In genomic region chr17:69565447-69565846, GRCh38 we compare ENCODE assay signal across 24 cellular contexts.
"Had no signal": no experiment of that assay in that cellular context is flagged by ENCODE, and none has a peak within 500 bp of the region (broad histone marks: within the 10 kb centered on the region; RNA-seq: fewer than 3 reads in every experiment).

No MANE protein-coding gene starts in this region.

- H3K36me3 ChIP-seq: colonic mucosa, esophagus muscularis mucosa, esophagus squamous epithelium, gastrocnemius medialis, gastroesophageal sphincter, heart left ventricle, heart right ventricle had no signal

- H3K27me3 ChIP-seq: colonic mucosa, dorsolateral prefrontal cortex, esophagus muscularis mucosa, esophagus squamous epithelium, foreskin keratinocyte, gastrocnemius medialis, gastroesophageal sphincter, heart left ventricle, heart right ventricle had no signal

- H3K27ac Mint-ChIP-seq: dendritic cell treated with granulocyte-macrophage colony-stimulating factor and Interleukin-4, amounts not matched to agents 40 ng/mL and 50 ng/mL, for 4 days; effector memory CD8-positive, alpha-beta T cell; endodermal cell had no signal

- H3K27ac ChIP-seq: colonic mucosa, coronary artery, dorsolateral prefrontal cortex, epithelial cell of prostate, esophagus muscularis mucosa, esophagus squamous epithelium, foreskin keratinocyte, gastroesophageal sphincter, heart left ventricle, heart right ventricle had no signal

- H3K9me3 ChIP-seq: colonic mucosa, esophagus muscularis mucosa, esophagus squamous epithelium, gastrocnemius medialis, gastroesophageal sphincter, heart left ventricle, heart right ventricle had no signal

- H3K4me3 ChIP-seq: colonic mucosa, coronary artery, dorsolateral prefrontal cortex, esophagus muscularis mucosa, esophagus squamous epithelium, gastrocnemius medialis, gastroesophageal sphincter, heart left ventricle, heart right ventricle had no signal

- H3K4me3 Mint-ChIP-seq: dendritic cell treated with granulocyte-macrophage colony-stimulating factor and Interleukin-4, amounts not matched to agents 40 ng/mL and 50 ng/mL, for 4 days; effector memory CD8-positive, alpha-beta T cell; endodermal cell had no signal

- DNase-seq: colonic mucosa; cortex of kidney; dermis blood vessel endothelial cell; dorsolateral prefrontal cortex; effector CD8-positive, alpha-beta T cell; effector memory CD4-positive, alpha-beta T cell; effector memory CD8-positive, alpha-beta T cell; endodermal cell; erythroblast; esophagus squamous epithelium; foreskin fibroblast; foreskin keratinocyte; foreskin melanocyte; gastrocnemius medialis; glutamatergic neuron; head of caudate nucleus; heart left ventricle; heart right ventricle had no signal

- H3K4me1 Mint-ChIP-seq: endodermal cell had no signal

- H3K4me1 ChIP-seq: colonic mucosa, foreskin keratinocyte had no signal

- ATAC-seq: effector memory CD8-positive, alpha-beta T cell; esophagus mucosa; foreskin keratinocyte; gastrocnemius medialis; gastroesophageal sphincter; heart left ventricle; heart right ventricle had no signal

- H3K9me3 Mint-ChIP-seq: dendritic cell treated with granulocyte-macrophage colony-stimulating factor and Interleukin-4, amounts not matched to agents 40 ng/mL and 50 ng/mL, for 4 days; effector memory CD8-positive, alpha-beta T cell; endodermal cell had no signal
